17 cellular contexts compared by ENCODE assay signal in the genomic region with DNA sequence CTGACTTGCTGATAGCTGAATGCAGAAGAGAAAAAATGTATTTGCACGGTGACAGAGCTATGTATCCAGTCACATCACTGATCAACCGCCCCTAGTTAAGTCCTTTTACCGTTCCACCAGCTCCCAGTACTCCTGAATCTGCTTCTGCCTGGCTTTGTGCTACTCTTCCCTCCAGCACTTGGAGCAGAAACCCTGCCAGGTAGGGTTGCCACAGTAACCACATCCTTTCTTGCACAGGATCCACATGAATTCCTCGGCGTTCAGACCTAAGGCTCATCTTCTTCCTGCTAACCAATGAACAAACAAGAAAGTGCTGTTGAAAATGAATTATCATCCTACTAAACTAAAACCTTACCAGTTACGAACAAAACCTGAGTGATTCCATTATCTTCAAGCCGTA. TPM values are rescaled to one million over a fixed set of nuclear protein-coding genes. Genes with fewer than 3 reads are reported as not detected.
A peak's percentile ranks its signal among the peaks of the same experiment; 100 is the strongest.
DNase-seq lines count a peak whose midpoint lies in the region; ATAC-seq and TF ChIP-seq lines count a peak whose summit lies in the region.
"Had no signal": no experiment of that assay in that cellular context is flagged by ENCODE, and none has a peak within 500 bp of the region (broad histone marks: within the 10 kb centered on the region; RNA-seq: fewer than 3 reads in every experiment).

No MANE protein-coding gene starts in this region.

- DNase-seq in CD8-positive, alpha-beta T cell: no peak
- DNase-seq in HFFc6: no peak
- DNase-seq in endodermal cell: no peak
- DNase-seq in putamen (ENCODE audit: low spot score): peak; percentile 48
- no peak for DNase-seq in psoas muscle
- DNase-seq: DND-41; GDM1; MM.1S; NCI-H1105; NCI-H187; NK-92 treated with Interleukin-12 subunit alpha and Interleukin-12 subunit beta, amount 100 ng/mL, for 24 hours; OCI-M1 had no signal

- no peak for ATAC-seq in CD8-positive, alpha-beta T cell
- no peak for ATAC-seq in HG03039 (IDR thresholded peaks at IDR 0.05; ENCODE audit: unreplicated experiment)
- ATAC-seq in psoas muscle: no peak
- no peak for ATAC-seq in HG02852 (IDR thresholded peaks at IDR 0.05; ENCODE audit: unreplicated experiment)
- ATAC-seq: GM12878 had no signal

- POLR2A ChIA-PET in CD8-positive, alpha-beta T cell (lab: Charles Lee): interaction anchor here (0.9 kb wide), 1 partner anchor 78 kb away, joined by 3 read pairs; no protein-coding TSS in a partner anchor

- no peak overlapping the region for H3K4me3 Mint-ChIP-seq in CD8-positive, alpha-beta T cell
- H3K4me3 Mint-ChIP-seq in HFFc6 (no peak overlapping the region), endodermal cell (no peak overlapping the region)

- no peak overlapping the region for H3K27ac ChIP-seq in CD8-positive, alpha-beta T cell (ENCODE audit: low read depth, low read length)
- no peak overlapping the region for H3K27ac ChIP-seq in endodermal cell (ENCODE audit: low read depth, low read length)
- no peak overlapping the region for H3K27ac ChIP-seq in psoas muscle
- H3K27ac ChIP-seq: RWPE1 had no signal

- peaks cover 58% of the 10 kb centered on the region for H3K4me1 Mint-ChIP-seq in CD8-positive, alpha-beta T cell (ENCODE audit: low read depth)
- H3K4me1 Mint-ChIP-seq in HFFc6 (ENCODE audit: low read depth) (peaks cover 42% of the 10 kb centered on the region), endodermal cell (peaks cover 16% of the 10 kb centered on the region)

- peaks cover 9% of the 10 kb centered on the region for H3K36me3 ChIP-seq in CD8-positive, alpha-beta T cell (ENCODE audit: insufficient read depth, low read length)
- H3K36me3 ChIP-seq in endodermal cell (ENCODE audit: control insufficient read depth, insufficient read depth, low read length): peaks cover 59% of the 10 kb centered on the region
- peaks cover 7 to 51% of the 10 kb centered on the region in 2 donors for H3K36me3 ChIP-seq in psoas muscle (ENCODE audit: insufficient read depth in 1 of 2, low read depth in 1 of 2)

- H3K27me3 Mint-ChIP-seq in CD8-positive, alpha-beta T cell (ENCODE audit: low read depth): no peaks in the 10 kb centered on the region
- no peaks in the 10 kb centered on the region for H3K27me3 Mint-ChIP-seq in HFFc6 (ENCODE audit: insufficient read depth)
- H3K27me3 Mint-ChIP-seq in endodermal cell (ENCODE audit: insufficient read depth): no peaks in the 10 kb centered on the region
- H3K27me3 Mint-ChIP-seq: B cell had no signal

- H3K9ac ChIP-seq in endodermal cell (ENCODE audit: extremely low read depth, low read length, poor library complexity, severe bottlenecking): no peak overlapping the region

- no peaks in the 10 kb centered on the region for H3K9me3 ChIP-seq in CD8-positive, alpha-beta T cell (ENCODE audit: low read length)
- H3K9me3 ChIP-seq in endodermal cell (ENCODE audit: control insufficient read depth, low read length) (no peaks in the 10 kb centered on the region), psoas muscle (no peaks in the 10 kb centered on the region)

- peaks cover 20% of the 10 kb centered on the region for H3K4me1 ChIP-seq in CD8-positive, alpha-beta T cell (ENCODE audit: insufficient read depth, low read length)
- H3K4me1 ChIP-seq in endodermal cell (ENCODE audit: control insufficient read depth, insufficient read depth, low read length) (no peaks in the 10 kb centered on the region), psoas muscle (peaks cover 4% of the 10 kb centered on the region)

- no peak overlapping the region for H3K4me3 ChIP-seq in CD8-positive, alpha-beta T cell (ENCODE audit: low read depth, low read length)
- H3K4me3 ChIP-seq in endodermal cell (ENCODE audit: low read length): no peak overlapping the region
- H3K4me3 ChIP-seq in psoas muscle: no peak overlapping the region
- H3K4me3 ChIP-seq: GM12878 had no signal

- 94 to 95% methylated on average over 4 to 7 of the region's 7 CpGs for WGBS in endodermal cell (ENCODE audit: insufficient coverage in 1 of 2, insufficient read length in 1 of 2), 2 experiments
- 84 to 86% (median 85%) methylated on average over 7 of the region's 7 CpGs for WGBS in psoas muscle, 3 donors

- TF ChIP-seq CTCF in CD8-positive, alpha-beta T cell (IDR thresholded peaks at IDR 0.05): no peak
- no peak for TF ChIP-seq CTCF in HFFc6 (IDR thresholded peaks at IDR 0.05)
- TF ChIP-seq CTCF in endodermal cell (conservative IDR thresholded peaks at IDR 0.05): no peak
- TF ChIP-seq CTCF in psoas muscle (IDR thresholded peaks at IDR 0.05): no peak

- no peaks in the 10 kb centered on the region for H3K27me3 ChIP-seq in CD8-positive, alpha-beta T cell (ENCODE audit: insufficient read depth, low read length)
- no peaks in the 10 kb centered on the region for H3K27me3 ChIP-seq in endodermal cell (ENCODE audit: control insufficient read depth, insufficient read depth, low read length, poor library complexity, severe bottlenecking)
- no peaks in the 10 kb centered on the region for H3K27me3 ChIP-seq in psoas muscle (ENCODE audit: insufficient read depth in 3 of 3, low read length in 2 of 3)

- intact Hi-C loops in CD8-positive, alpha-beta T cell (cut with DNase I, micrococcal nuclease): no loop called here
- intact Hi-C loops in psoas muscle (cut with DNase I): no loop called here

- peaks cover 76% of the 10 kb centered on the region for H3K36me3 Mint-ChIP-seq in CD8-positive, alpha-beta T cell
- peaks cover 29% of the 10 kb centered on the region for H3K36me3 Mint-ChIP-seq in HFFc6 (ENCODE audit: low read depth)
- H3K36me3 Mint-ChIP-seq in endodermal cell (ENCODE audit: low read depth): peaks cover 70% of the 10 kb centered on the region

- CTCF ChIA-PET in CD8-positive, alpha-beta T cell (lab: Charles Lee): interaction anchor here (1.6 kb wide), 1 partner anchor 18 kb away, joined by 4 read pairs; no protein-coding TSS in a partner anchor

- no peaks in the 10 kb centered on the region for H3K9me3 Mint-ChIP-seq in CD8-positive, alpha-beta T cell
- H3K9me3 Mint-ChIP-seq in HFFc6: no peaks in the 10 kb centered on the region
- H3K9me3 Mint-ChIP-seq in endodermal cell: no peaks in the 10 kb centered on the region

- H3K27ac Mint-ChIP-seq in CD8-positive, alpha-beta T cell: peak overlapping the region; percentile 70
- peak overlapping the region; percentile 15 for H3K27ac Mint-ChIP-seq in HFFc6
- H3K27ac Mint-ChIP-seq in endodermal cell: peak overlapping the region; percentile 33
- H3K27ac Mint-ChIP-seq: B cell had no signal

RNA-seq across cellular contexts. Expression of gene KCTD7, which starts 52.0 kb away (rescaled TPM):
- total RNA-seq in CD8-positive, alpha-beta T cell: 10 to 100 TPM; 12.9 to 13.2 TPM
- total RNA-seq in HFFc6 (2021; fragmentation: NEBNext Ultra II Directional; extraction: Animal tissue kit (Norgen Biotek cat#: 25700)): 10 to 100 TPM in 3 of 6 experiments, 1 to 10 TPM in 3; 8.2 to 11.8 (median 10.1) TPM
- total RNA-seq in endodermal cell: 10 to 100 TPM; 13.1 to 15.6 TPM
- 17.6 TPM for polyA plus RNA-seq in endodermal cell (2013, experiment 1 of 2)
- polyA plus RNA-seq in endodermal cell (2013, experiment 2 of 2): 16.2 TPM
- total RNA-seq in psoas muscle: 1 to 10 TPM; 2.6 to 7.8 (median 4.0) TPM
- polyA plus RNA-seq in psoas muscle: 1 to 10 TPM; 2.2 to 9.8 (median 8.4) TPM

Comparison
In these comparisons a context has a peak if more than half of its experiments do, and no peak if none do; other contexts are left out.
1. H3K27ac Mint-ChIP-seq: peak in every context shown above with its lines; median percentile 70 in CD8-positive, alpha-beta T cell; 33 in endodermal cell; 15 in HFFc6.